ENCODE assay signal across 9 cellular contexts in the genomic region with DNA sequence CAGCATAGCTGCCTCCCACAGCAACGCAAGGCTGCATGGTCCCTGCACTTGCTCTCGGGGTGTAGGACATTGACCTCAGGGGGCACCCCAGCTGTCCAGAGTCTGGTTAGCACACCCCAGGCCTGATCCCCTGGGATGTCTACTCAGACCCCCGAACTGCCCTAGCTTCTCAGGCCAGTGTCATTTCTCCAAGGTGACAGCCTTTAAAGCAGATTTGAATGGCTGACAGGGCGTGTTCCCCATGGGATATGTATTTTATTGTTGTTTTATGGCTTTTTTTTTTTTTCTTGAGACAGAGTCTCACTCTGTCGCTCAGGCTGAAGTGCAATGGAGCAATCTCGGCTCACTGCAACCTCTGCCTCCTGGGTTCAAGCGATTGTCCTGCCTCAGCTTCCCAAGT. TPM values are rescaled to one million over a fixed set of nuclear protein-coding genes. Genes with fewer than 3 reads are reported as not detected.
DNase-seq lines count a peak whose midpoint lies in the region; ATAC-seq and TF ChIP-seq lines count a peak whose summit lies in the region.
"Had no signal": no experiment of that assay in that cellular context is flagged by ENCODE, and none has a peak within 500 bp of the region (broad histone marks: within the 10 kb centered on the region; RNA-seq: fewer than 3 reads in every experiment).

No MANE protein-coding gene starts in this region.

- TF ChIP-seq CTCF in right atrium auricular region (IDR thresholded peaks at IDR 0.05) (no peak), esophagus muscularis mucosa (IDR thresholded peaks at IDR 0.05) (no peak), ovary (IDR thresholded peaks at IDR 0.05) (no peak)

- H3K27me3 ChIP-seq in right atrium auricular region (no peaks in the 10 kb centered on the region), esophagus muscularis mucosa (no peaks in the 10 kb centered on the region), ovary (no peaks in the 10 kb centered on the region)

- H3K4me1 ChIP-seq in right atrium auricular region (peaks cover 0 to 56% of the 10 kb centered on the region in 2 donors), esophagus muscularis mucosa (peaks cover 55 to 69% (median 66%) of the 10 kb centered on the region in 4 donors), ovary (ENCODE audit: insufficient read depth) (peaks cover 5% of the 10 kb centered on the region)

- 76% methylated on average over 6 of the region's 7 CpGs for WGBS in esophagus muscularis mucosa
- 69 to 85% (median 78%) methylated on average over 7 of the region's 7 CpGs for WGBS in ovary, 3 donors

- TF ChIP-seq POLR2A in esophagus muscularis mucosa (IDR thresholded peaks at IDR 0.05; ENCODE audit: low read depth) (no peak), ovary (IDR thresholded peaks at IDR 0.05) (no peak)

- DNase-seq in right atrium auricular region (ENCODE audit: low spot score) (no peak), Right ventricle myocardium superior (no peak), esophagus muscularis mucosa (ENCODE audit: extremely low spot score) (no peak), ovary (peak in 1 of 5 donors; percentile 31), D341Med (ENCODE audit: low spot score) (no peak), putamen (ENCODE audit: low spot score) (no peak)
- DNase-seq in activated CD8-positive, alpha-beta T cell treated with anti-CD3 and anti-CD28 coated beads, Interleukin-2, amount 10 ng/mL, durations not matched to agents 7 days and 5 days, result no peak
- DNase-seq: stimulated activated CD4-positive, alpha-beta T cell treated with anti-CD3 and anti-CD28 coated beads, Interleukin-15, amount 100 ng/mL, for 24 hours had no signal

- H3K36me3 ChIP-seq in right atrium auricular region, result no peaks in the 10 kb centered on the region
- no peaks in the 10 kb centered on the region for H3K36me3 ChIP-seq in esophagus muscularis mucosa
- H3K36me3 ChIP-seq in ovary, result no peaks in the 10 kb centered on the region

- no peaks in the 10 kb centered on the region for H3K9me3 ChIP-seq in right atrium auricular region
- no peaks in the 10 kb centered on the region for H3K9me3 ChIP-seq in esophagus muscularis mucosa
- no peaks in the 10 kb centered on the region for H3K9me3 ChIP-seq in ovary

- ATAC-seq in Right ventricle myocardium superior (ENCODE audit: poor library complexity) (no peak), GM21825 (IDR thresholded peaks at IDR 0.05; ENCODE audit: unreplicated experiment) (no peak)
- no peak for ATAC-seq in activated CD8-positive, alpha-beta T cell treated with anti-CD3 and anti-CD28 coated beads, Interleukin-2, amount 10 ng/mL, durations not matched to agents 7 days and 5 days

- H3K4me1 Mint-ChIP-seq in activated CD8-positive, alpha-beta T cell treated with anti-CD3 and anti-CD28 coated beads, Interleukin-2, amount 10 ng/mL, durations not matched to agents 7 days and 5 days (ENCODE audit: low read depth), result peaks cover 40% of the 10 kb centered on the region

- H3K4me3 ChIP-seq in right atrium auricular region (peak overlapping the region in 1 of 2 donors; percentile 54), esophagus muscularis mucosa (peak overlapping the region; percentile 55 to 75 (median 59)), ovary (peak overlapping the region; percentile 48)

- intact Hi-C loops in Right ventricle myocardium superior (cut with DNase I) (loop anchor here (2.0 to 5.0 kb wide), 2 partner anchors 40 to 55 kb away; a partner anchor contains a TSS), esophagus muscularis mucosa (cut with DNase I) (no loop called here), ovary (cut with DNase I) (loop anchor here in 1 of 4 donors (2.0 kb wide), 2 partner anchors 25 to 55 kb away; no protein-coding TSS in a partner anchor)

- H3K9me3 Mint-ChIP-seq in activated CD8-positive, alpha-beta T cell treated with anti-CD3 and anti-CD28 coated beads, Interleukin-2, amount 10 ng/mL, durations not matched to agents 7 days and 5 days (ENCODE audit: insufficient read depth), result peaks cover 7% of the 10 kb centered on the region

- no peaks in the 10 kb centered on the region for H3K27me3 Mint-ChIP-seq in activated CD8-positive, alpha-beta T cell treated with anti-CD3 and anti-CD28 coated beads, Interleukin-2, amount 10 ng/mL, durations not matched to agents 7 days and 5 days (ENCODE audit: low read depth)

- peak overlapping the region; percentile 98 to 100 for H3K27ac ChIP-seq in right atrium auricular region
- peak overlapping the region; percentile 96 to 99 (median 98) for H3K27ac ChIP-seq in esophagus muscularis mucosa (replicated peaks in 1 of 4)
- H3K27ac ChIP-seq in ovary, result peak overlapping the region in 1 of 2 donors; percentile 95

- TF ChIP-seq EP300 in esophagus muscularis mucosa (IDR thresholded peaks at IDR 0.05) (no peak), ovary (IDR thresholded peaks at IDR 0.05) (no peak)

- H3K27ac Mint-ChIP-seq in activated CD8-positive, alpha-beta T cell treated with anti-CD3 and anti-CD28 coated beads, Interleukin-2, amount 10 ng/mL, durations not matched to agents 7 days and 5 days, result no peak overlapping the region

- CTCF ChIA-PET in activated CD8-positive, alpha-beta T cell treated with anti-CD3 and anti-CD28 coated beads, Interleukin-2, amount 10 ng/mL, durations not matched to agents 7 days and 5 days (lab: Charles Lee), result interaction anchor here (0.8 to 4.1 kb wide), 7 partner anchors 10 to 57 kb away, joined by 3 to 16 read pairs (median 4); no protein-coding TSS in a partner anchor

- H3K36me3 Mint-ChIP-seq in activated CD8-positive, alpha-beta T cell treated with anti-CD3 and anti-CD28 coated beads, Interleukin-2, amount 10 ng/mL, durations not matched to agents 7 days and 5 days (ENCODE audit: low read depth), result peaks cover 6% of the 10 kb centered on the region

- POLR2A ChIA-PET in activated CD8-positive, alpha-beta T cell treated with anti-CD3 and anti-CD28 coated beads, Interleukin-2, amount 10 ng/mL, durations not matched to agents 7 days and 5 days (lab: Charles Lee), result interaction anchor here (0.7 to 1.8 kb wide), 2 partner anchors 41 to 54 kb away, joined by 3 to 4 read pairs; a partner anchor contains a TSS

- H3K4me3 Mint-ChIP-seq in activated CD8-positive, alpha-beta T cell treated with anti-CD3 and anti-CD28 coated beads, Interleukin-2, amount 10 ng/mL, durations not matched to agents 7 days and 5 days, result no peak overlapping the region

RNA-seq across cellular contexts. Expression of a gene that starts 40.8 kb away (rescaled TPM):
- 100 to 1,000 TPM; 234 to 430 TPM for total RNA-seq in right atrium auricular region
- total RNA-seq in Right ventricle myocardium superior, result 195 TPM
- 100 to 1,000 TPM; 571 to 894 (median 806) TPM for total RNA-seq in esophagus muscularis mucosa
- 1,000 to 10,000 TPM in 2 of 7 donors, 100 to 1,000 TPM in 5; 755 to 1,301 (median 902) TPM for total RNA-seq in ovary
- 1,000 to 10,000 TPM; 1,827 to 1,991 TPM for polyA plus RNA-seq in ovary
- 1,000 to 10,000 TPM; 1,769 to 1,842 TPM for total RNA-seq in activated CD8-positive, alpha-beta T cell treated with anti-CD3 and anti-CD28 coated beads, Interleukin-2, amount 10 ng/mL, durations not matched to agents 7 days and 5 days
